ENCODE assay signal across 15 cellular contexts in the genomic region with DNA sequence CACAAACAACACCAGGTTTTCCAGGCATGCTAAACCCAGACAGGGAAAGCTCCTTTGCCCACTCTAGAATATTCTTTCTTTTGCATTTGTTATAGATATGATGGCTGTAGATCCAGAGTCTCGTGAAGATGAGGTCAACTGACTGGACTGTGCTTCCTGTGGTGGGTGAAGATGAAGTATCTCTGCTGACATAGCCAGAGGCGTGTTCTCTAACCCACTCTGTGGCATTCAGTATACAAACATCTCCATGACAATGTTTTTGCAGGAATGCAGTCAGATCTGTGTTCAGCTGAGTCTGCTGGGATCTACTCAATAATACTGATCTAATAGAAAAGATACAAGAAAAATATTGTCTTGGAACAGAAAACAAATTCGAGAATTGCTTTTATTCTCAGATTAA.
"Had no signal": no experiment of that assay in that cellular context is flagged by ENCODE, and none has a peak within 500 bp of the region (broad histone marks: within the 10 kb centered on the region; RNA-seq: fewer than 3 reads in every experiment).

No MANE protein-coding gene starts in this region.

- H3K27me3 ChIP-seq: pancreas had no signal

- ATAC-seq: left cardiac atrium; lower lobe of right lung; pancreas; stimulated activated effector memory CD8-positive, alpha-beta T cell treated with anti-CD3 and anti-CD28 coated beads, Interleukin-12 subunit alpha, Interleukin-12 subunit beta, amount 100 ng/mL, for 72 hours; T-helper 17 cell had no signal

- H3K27ac ChIP-seq: lower lobe of right lung, pancreas had no signal

- H3K27ac Mint-ChIP-seq: activated CD4-positive, alpha-beta memory T cell treated with anti-CD3 and anti-CD28 coated beads, Interleukin-2, amount 10 ng/mL, durations not matched to agents 7 days and 5 days; activated naive CD8-positive, alpha-beta T cell treated with anti-CD3 and anti-CD28 coated beads for 36 hours; dendritic cell treated with granulocyte-macrophage colony-stimulating factor and Interleukin-4, amounts not matched to agents 40 ng/mL and 50 ng/mL, for 4 days; stimulated activated effector memory CD8-positive, alpha-beta T cell treated with anti-CD3 and anti-CD28 coated beads, Interleukin-12 subunit alpha, Interleukin-12 subunit beta, amount 100 ng/mL, for 72 hours had no signal

- H3K9me3 Mint-ChIP-seq: activated CD4-positive, alpha-beta memory T cell treated with anti-CD3 and anti-CD28 coated beads, Interleukin-2, amount 10 ng/mL, durations not matched to agents 7 days and 5 days; activated naive CD8-positive, alpha-beta T cell treated with anti-CD3 and anti-CD28 coated beads for 36 hours; dendritic cell treated with granulocyte-macrophage colony-stimulating factor and Interleukin-4, amounts not matched to agents 40 ng/mL and 50 ng/mL, for 4 days; neural crest cell; stimulated activated effector memory CD8-positive, alpha-beta T cell treated with anti-CD3 and anti-CD28 coated beads, Interleukin-12 subunit alpha, Interleukin-12 subunit beta, amount 100 ng/mL, for 72 hours had no signal

- H3K27me3 Mint-ChIP-seq: activated CD4-positive, alpha-beta memory T cell treated with anti-CD3 and anti-CD28 coated beads, Interleukin-2, amount 10 ng/mL, durations not matched to agents 7 days and 5 days; activated naive CD8-positive, alpha-beta T cell treated with anti-CD3 and anti-CD28 coated beads for 36 hours; brain; dendritic cell treated with granulocyte-macrophage colony-stimulating factor and Interleukin-4, amounts not matched to agents 40 ng/mL and 50 ng/mL, for 4 days; T-helper 17 cell had no signal

- H3K4me3 ChIP-seq: lower lobe of right lung, pancreas had no signal

- H3K4me1 Mint-ChIP-seq: stimulated activated effector memory CD8-positive, alpha-beta T cell treated with anti-CD3 and anti-CD28 coated beads, Interleukin-12 subunit alpha, Interleukin-12 subunit beta, amount 100 ng/mL, for 72 hours had no signal

- H3K9me3 ChIP-seq: lower lobe of right lung, pancreas had no signal

- H3K4me3 Mint-ChIP-seq: activated CD4-positive, alpha-beta memory T cell treated with anti-CD3 and anti-CD28 coated beads, Interleukin-2, amount 10 ng/mL, durations not matched to agents 7 days and 5 days; activated naive CD8-positive, alpha-beta T cell treated with anti-CD3 and anti-CD28 coated beads for 36 hours; brain; dendritic cell treated with granulocyte-macrophage colony-stimulating factor and Interleukin-4, amounts not matched to agents 40 ng/mL and 50 ng/mL, for 4 days; neural crest cell; stimulated activated effector memory CD8-positive, alpha-beta T cell treated with anti-CD3 and anti-CD28 coated beads, Interleukin-12 subunit alpha, Interleukin-12 subunit beta, amount 100 ng/mL, for 72 hours; T-helper 17 cell had no signal

- DNase-seq: activated CD4-positive, alpha-beta memory T cell treated with anti-CD3 and anti-CD28 coated beads, Interleukin-2, amount 10 ng/mL, durations not matched to agents 7 days and 5 days; activated CD4-positive, alpha-beta T cell treated with anti-CD3 and anti-CD28 coated beads for 4 hours; activated naive CD8-positive, alpha-beta T cell treated with anti-CD3 and anti-CD28 coated beads for 36 hours; amygdala; effector memory CD4-positive, alpha-beta T cell; head of caudate nucleus; left cardiac atrium; lower lobe of right lung; midbrain; pancreas; T-helper 17 cell had no signal
